Comparison of ENCODE assay signal across 6 cellular contexts in the genomic region with DNA sequence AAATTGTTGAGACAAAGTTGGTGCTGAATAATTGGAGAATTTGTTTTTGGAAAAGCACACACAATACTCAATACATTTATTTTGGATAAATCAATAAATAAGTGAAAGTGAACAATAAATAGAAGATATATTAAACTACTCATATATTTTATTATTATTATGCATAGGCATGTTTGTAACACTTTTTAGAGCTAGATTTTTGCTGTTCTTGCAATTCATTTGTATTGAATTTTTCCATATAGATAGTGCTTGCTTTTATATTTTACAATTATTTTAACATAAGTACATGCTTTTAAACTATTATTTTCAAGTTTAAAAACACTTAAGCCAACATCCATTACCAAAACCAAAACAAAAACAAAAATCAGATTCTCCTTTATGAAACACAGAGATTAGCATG.
"Had no signal": no experiment of that assay in that cellular context is flagged by ENCODE, and none has a peak within 500 bp of the region (broad histone marks: within the 10 kb centered on the region; RNA-seq: fewer than 3 reads in every experiment).

No MANE protein-coding gene starts in this region.

- FAIRE-seq: HTR-8/SVneo had no signal

- H3K27ac Mint-ChIP-seq: IgD-negative memory B cell had no signal

- DNase-seq: IMR-90, KBM-7, KG1 had no signal

- H3K4me1 Mint-ChIP-seq: IgD-negative memory B cell had no signal

- H3K27ac ChIP-seq: KMS-11 had no signal

- H3K4me2 ChIP-seq: KMS-11 had no signal

- H3K9ac ChIP-seq: KMS-11 had no signal

- H3K4me3 Mint-ChIP-seq: IgD-negative memory B cell had no signal
